In the genomic region with DNA sequence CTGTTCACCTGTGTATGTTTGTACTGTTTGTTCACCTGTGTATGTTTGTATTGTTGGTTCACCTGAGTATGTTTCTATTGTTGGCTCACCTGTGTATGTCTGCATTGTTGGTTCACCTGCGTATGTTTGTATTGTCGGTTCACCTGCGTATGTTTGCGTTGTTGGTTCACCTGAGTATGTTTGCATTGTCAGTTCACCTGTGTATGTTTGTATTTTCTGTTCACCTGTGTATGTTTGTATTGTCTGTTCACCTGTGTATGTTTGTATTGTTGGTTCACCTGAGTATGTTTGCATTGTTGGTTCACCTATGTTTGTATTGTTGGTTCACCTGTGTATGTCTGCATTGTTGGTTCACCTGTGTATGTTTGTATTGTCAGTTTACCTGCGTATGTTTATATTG, we compare ENCODE assay signal across 1 cellular context.
TF ChIP-seq lines count a peak whose summit lies in the region.

No MANE protein-coding gene starts in this region.

TF ChIP-seq in WTC11, 78 proteins besides CTCF, POLR2A, EP300 and RAD21 (continued from another document):
- TF ChIP-seq, protein P1, sequence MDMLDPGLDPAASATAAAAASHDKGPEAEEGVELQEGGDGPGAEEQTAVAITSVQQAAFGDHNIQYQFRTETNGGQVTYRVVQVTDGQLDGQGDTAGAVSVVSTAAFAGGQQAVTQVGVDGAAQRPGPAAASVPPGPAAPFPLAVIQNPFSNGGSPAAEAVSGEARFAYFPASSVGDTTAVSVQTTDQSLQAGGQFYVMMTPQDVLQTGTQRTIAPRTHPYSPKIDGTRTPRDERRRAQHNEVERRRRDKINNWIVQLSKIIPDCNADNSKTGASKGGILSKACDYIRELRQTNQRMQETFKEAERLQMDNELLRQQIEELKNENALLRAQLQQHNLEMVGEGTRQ (CRISPR knock-in tag; IDR thresholded peaks at IDR 0.05), result no peak
- TF ChIP-seq, protein P2, sequence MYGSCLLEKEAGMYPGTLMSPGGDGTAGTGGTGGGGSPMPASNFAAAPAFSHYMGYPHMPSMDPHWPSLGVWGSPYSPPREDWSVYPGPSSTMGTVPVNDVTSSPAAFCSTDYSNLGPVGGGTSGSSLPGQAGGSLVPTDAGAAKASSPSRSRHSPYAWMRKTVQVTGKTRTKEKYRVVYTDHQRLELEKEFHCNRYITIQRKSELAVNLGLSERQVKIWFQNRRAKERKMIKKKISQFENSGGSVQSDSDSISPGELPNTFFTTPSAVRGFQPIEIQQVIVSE (CRISPR knock-in tag; IDR thresholded peaks at IDR 0.05; ENCODE audit: borderline replicate concordance), result no peak
